11 cellular contexts compared by ENCODE assay signal in the genomic region with DNA sequence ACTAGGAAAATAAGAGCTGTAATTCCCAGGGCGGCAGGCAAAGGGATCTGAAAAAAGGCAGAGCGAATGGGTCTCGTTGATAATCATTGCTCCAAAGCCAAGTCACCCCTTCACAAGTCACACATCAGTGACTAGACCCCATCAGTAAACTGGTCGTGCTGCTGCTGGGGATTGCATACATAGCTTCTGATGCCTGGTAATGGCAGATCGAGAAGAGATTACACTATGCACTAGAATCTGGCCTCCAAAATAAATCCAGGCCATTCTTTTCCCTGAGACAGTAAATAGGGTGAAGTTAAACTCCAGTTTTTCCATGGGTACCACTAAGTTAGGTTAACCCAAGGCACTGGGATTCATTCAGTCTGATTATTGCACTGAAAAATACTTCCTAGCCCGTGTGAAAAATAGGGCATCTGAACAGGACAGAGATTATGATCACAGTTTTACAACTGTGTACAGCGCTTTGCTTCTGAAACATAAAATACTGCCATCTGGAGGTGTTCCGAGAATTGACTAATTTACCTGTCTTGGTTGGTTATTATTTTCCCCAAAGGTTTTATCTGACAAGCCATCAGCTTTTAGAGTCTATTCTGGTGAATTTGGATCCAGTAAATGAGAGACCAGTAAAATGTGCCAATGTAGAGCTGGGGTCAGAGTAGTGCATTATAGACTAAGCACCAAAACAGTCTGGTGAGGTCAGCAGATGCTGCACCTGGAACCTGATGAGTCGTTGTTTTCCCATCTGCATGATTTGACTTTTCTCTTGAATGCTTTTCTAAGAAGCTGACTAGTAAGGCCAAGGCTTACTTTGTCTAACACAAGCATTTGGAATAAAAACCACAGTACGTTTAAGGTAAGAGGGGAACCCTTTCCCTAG.
DNase-seq lines count a peak whose midpoint lies in the region; ATAC-seq, FAIRE-seq and TF ChIP-seq lines count a peak whose summit lies in the region.
"Had no signal": no experiment of that assay in that cellular context is flagged by ENCODE, and none has a peak within 500 bp of the region (broad histone marks: within the 10 kb centered on the region; RNA-seq: fewer than 3 reads in every experiment).

No MANE protein-coding gene starts in this region.

- H3K4me1 ChIP-seq in A673 (ENCODE audit: insufficient read depth, low read length, poor library complexity, severe bottlenecking) = peaks cover 6% of the 10 kb centered on the region
- peaks cover 46% of the 10 kb centered on the region for H3K4me1 ChIP-seq in DOHH2 (ENCODE audit: control insufficient read depth, low read length)
- H3K4me1 ChIP-seq in foreskin keratinocyte = peaks cover 7% of the 10 kb centered on the region

- H3K27ac ChIP-seq in A673 (ENCODE audit: low read depth, low read length, poor library complexity, severe bottlenecking) (no peak overlapping the region), DOHH2 (ENCODE audit: low read depth, low read length) (no peak overlapping the region), foreskin keratinocyte (peak overlapping the region; percentile 57)

- H3K4me3 ChIP-seq in A673 (ENCODE audit: low read depth, low read length, poor library complexity, severe bottlenecking) = no peak overlapping the region
- H3K4me3 ChIP-seq in DOHH2 (ENCODE audit: low read length) = no peak overlapping the region
- H3K4me3 ChIP-seq: heart right ventricle had no signal

- POLR2A ChIA-PET in A673 (lab: Charles Lee; ENCODE audit: low non-redundant PET) = no interaction called here

- BruUV-seq in A673 (replicated peaks; lab: Mats Ljungman, UMichigan) = no TSS peak

- 0 out of 2 replicates have a peak, but pooled peaks cover 5% of the 10 kb centered on the region for H3F3A ChIP-seq in DOHH2 (ENCODE audit: control insufficient read depth, insufficient read depth)

- FAIRE-seq in GM19239 (lab: Jason Lieb, UNC) (no peak), GM12892 (lab: Jason Lieb, UNC) (no peak)
- FAIRE-seq: G401.6 had no signal

- TF ChIP-seq POLR2A in GM12892 (IDR thresholded peaks at IDR 0.05; ENCODE audit: low read depth, low read length) = no peak

- no peaks in the 10 kb centered on the region for H3K9me2 ChIP-seq in DOHH2 (replicated peaks; ENCODE audit: control insufficient read depth, low read length)

- DNase-seq in A673 (ENCODE audit: low spot score) (no peak), RKO (ENCODE audit: low spot score) (peak; percentile 44), foreskin keratinocyte (peak; percentile 54 to 81), ecto neural progenitor cell (ENCODE audit: low spot score) (no peak), GM19239 (ENCODE audit: insufficient read length, low spot score) (no peak), germinal center (ENCODE audit: low spot score) (no peak), GM12892 (ENCODE audit: insufficient read length) (no peak)
- DNase-seq: activated CD4-positive, alpha-beta T cell treated with anti-CD3 and anti-CD28 coated beads for 1 hour; heart right ventricle had no signal

- H3K79me2 ChIP-seq in DOHH2 (ENCODE audit: control insufficient read depth, low read length) = peaks cover 24% of the 10 kb centered on the region

- TF ChIP-seq CTCF in A673 (conservative IDR thresholded peaks at IDR 0.05; ENCODE audit: low read depth, low read length) (peak; percentile 36; the same call in 1 of the 2 replicates), DOHH2 (IDR thresholded peaks at IDR 0.05; ENCODE audit: low read depth, low read length, poor library complexity, severe bottlenecking) (peak; percentile 25), foreskin keratinocyte (conservative IDR thresholded peaks at IDR 0.05) (peak; percentile 51)

- no peaks in the 10 kb centered on the region for H3K36me3 ChIP-seq in A673 (ENCODE audit: insufficient read depth, low read length, poor library complexity, severe bottlenecking)
- peaks cover 85% of the 10 kb centered on the region for H3K36me3 ChIP-seq in DOHH2 (ENCODE audit: control insufficient read depth, low read length)

- CTCF ChIA-PET in A673 (lab: Charles Lee) = no interaction called here

- peak; percentile 78 for ATAC-seq in foreskin keratinocyte
- ATAC-seq: heart right ventricle had no signal

- no peak overlapping the region for H3K4me2 ChIP-seq in DOHH2 (ENCODE audit: low read length)

- H3K9me3 ChIP-seq in A673 (ENCODE audit: low read depth, low read length, poor library complexity, severe bottlenecking) (peaks cover 3% of the 10 kb centered on the region), DOHH2 (ENCODE audit: control insufficient read depth, insufficient read depth, low read length) (no peaks in the 10 kb centered on the region)

- no peaks in the 10 kb centered on the region for H3K27me3 ChIP-seq in A673 (replicated peaks; ENCODE audit: insufficient read depth, low read depth, low read length, poor library complexity)
- no peaks in the 10 kb centered on the region for H3K27me3 ChIP-seq in DOHH2 (ENCODE audit: control insufficient read depth, low read length)
- H3K27me3 ChIP-seq in foreskin keratinocyte = no peaks in the 10 kb centered on the region
- H3K27me3 ChIP-seq: heart right ventricle had no signal

- H4K20me1 ChIP-seq in DOHH2 (ENCODE audit: control insufficient read depth, insufficient read depth, low read depth, low read length) = no peaks in the 10 kb centered on the region

- intact Hi-C loops in A673 (cut with micrococcal nuclease; ENCODE audit: unreplicated experiment) = no loop called here

Comparison
In these comparisons a context has a peak if more than half of its experiments do, and no peak if none do; other contexts are left out.
1. DNase-seq: peak in RKO (single experiment) and foreskin keratinocyte (2 of 2); none in A673 (single experiment), ecto neural progenitor cell (single experiment), GM19239 (single experiment), germinal center (single experiment) and GM12892 (single experiment).
2. Peak in every context shown above with its lines, with median percentiles within 50 percentile points of each other: CTCF ChIP-seq.